Comparison of ENCODE assay signal across 8 cellular contexts in the genomic region with DNA sequence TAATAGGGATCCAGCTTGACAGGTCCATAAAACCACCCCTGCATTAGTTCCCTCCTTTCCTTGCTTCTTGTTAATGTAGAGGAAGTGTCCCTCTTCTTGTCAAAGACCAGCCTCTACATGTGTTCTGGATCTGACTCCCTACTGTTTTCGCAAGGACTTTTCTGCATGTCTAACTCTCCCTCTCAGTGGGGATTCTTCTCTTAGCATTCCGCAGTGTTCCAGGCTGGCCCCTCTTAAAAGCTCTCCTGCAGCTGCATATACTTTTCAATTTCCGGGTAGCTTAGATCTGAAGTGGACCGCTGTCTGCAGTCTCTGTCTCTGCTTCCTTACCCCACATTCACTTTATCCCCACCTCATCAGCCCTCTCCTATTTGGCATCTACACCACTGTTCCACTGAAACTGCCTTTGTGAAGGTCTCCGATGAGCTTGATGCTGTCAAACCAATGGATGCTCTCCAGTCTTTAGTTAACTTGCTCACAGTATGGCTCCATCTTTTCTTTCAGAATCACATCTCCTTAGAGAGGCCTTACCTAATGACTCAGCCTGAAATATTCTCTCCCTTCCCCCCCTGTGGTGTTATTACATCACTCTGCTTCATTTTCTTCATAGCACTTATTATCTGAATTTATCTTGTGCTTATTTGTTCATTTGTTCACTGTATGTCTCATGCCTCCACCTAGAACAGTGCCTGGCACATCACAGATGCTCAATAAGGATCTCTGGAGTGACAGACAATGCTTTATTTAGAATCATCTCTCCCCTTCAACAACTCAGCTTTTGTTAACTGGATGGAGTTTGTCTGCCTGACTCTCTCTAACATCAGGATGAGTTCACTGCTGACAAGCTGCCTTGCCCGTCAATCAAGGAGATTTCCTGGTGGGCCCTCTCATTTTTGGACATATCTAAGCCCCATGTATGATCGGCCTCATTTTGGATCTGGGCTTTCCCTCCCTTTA.
DNase-seq lines count a peak whose midpoint lies in the region; ATAC-seq, FAIRE-seq and TF ChIP-seq lines count a peak whose summit lies in the region.

No MANE protein-coding gene starts in this region.

- H4K12ac ChIP-seq in trophoblast cell (ENCODE audit: low read depth, low read length), result peak overlapping the region; percentile 43

- no peak overlapping the region for H3K9ac ChIP-seq in trophoblast cell (ENCODE audit: low read length)

- H2BK120ac ChIP-seq in trophoblast cell (ENCODE audit: insufficient read depth, low read length, poor library complexity), result peak overlapping the region; percentile 14

- peak overlapping the region; percentile 60 for H2BK12ac ChIP-seq in trophoblast cell (ENCODE audit: low read length)

- H3K79me2 ChIP-seq in trophoblast cell (ENCODE audit: control insufficient read depth, insufficient read depth, low read length, poor library complexity), result no peaks in the 10 kb centered on the region

- H3K4me1 Mint-ChIP-seq in nephron progenitor cell, result peaks cover 13% of the 10 kb centered on the region

- no peaks in the 10 kb centered on the region for H3K9me3 ChIP-seq in trophoblast cell (ENCODE audit: insufficient read depth, low read depth, low read length)

- peak overlapping the region; percentile 56 for H3K14ac ChIP-seq in trophoblast cell (ENCODE audit: low read length)

- H3K27ac ChIP-seq in coronary artery (peak overlapping the region; percentile 25 to 80), trophoblast cell (ENCODE audit: low read depth, low read length) (peak overlapping the region; percentile 95)

- H2BK5ac ChIP-seq in trophoblast cell (ENCODE audit: low read depth, low read length, poor library complexity), result peak overlapping the region; percentile 93

- no peaks in the 10 kb centered on the region for H3K27me3 Mint-ChIP-seq in nephron progenitor cell (ENCODE audit: low read depth, poor library complexity)

- H3K4ac ChIP-seq in trophoblast cell (ENCODE audit: low read depth, low read length), result no peak overlapping the region

- H3K4me1 ChIP-seq in trophoblast cell (ENCODE audit: control insufficient read depth in 1 of 2, insufficient read depth in 2 of 2, low read length in 2 of 2), result peaks cover 3 to 25% of the 10 kb centered on the region in 2 experiments

- peak overlapping the region; percentile 21 for H3K4me2 ChIP-seq in trophoblast cell (ENCODE audit: low read length)

- H2AK5ac ChIP-seq in trophoblast cell (ENCODE audit: low read length), result no peak overlapping the region

- no CpG with 5 or more reads among the region's 7 CpGs for WGBS in trophoblast cell (ENCODE audit: extremely low coverage, insufficient coverage, insufficient read length)

- no peak overlapping the region for H3K27ac Mint-ChIP-seq in nephron progenitor cell

- H2AFZ ChIP-seq in trophoblast cell (ENCODE audit: insufficient read depth, low read length, poor library complexity), result no peak overlapping the region

- H4K91ac ChIP-seq in trophoblast cell (ENCODE audit: low read depth, low read length), result peak overlapping the region; percentile 93

- H3K9me3 Mint-ChIP-seq in nephron progenitor cell, result peaks cover 18% of the 10 kb centered on the region

- no peaks in the 10 kb centered on the region for H3K36me3 ChIP-seq in trophoblast cell (ENCODE audit: control insufficient read depth in 1 of 2, insufficient read depth in 2 of 2, low read length in 2 of 2)

- peak; percentile 30 for ATAC-seq in GM18502 (IDR thresholded peaks at IDR 0.05; ENCODE audit: poor library complexity, unreplicated experiment)
- no peak for ATAC-seq in HG02763 (IDR thresholded peaks at IDR 0.05; ENCODE audit: unreplicated experiment)
- no peak for ATAC-seq in HG03378 (IDR thresholded peaks at IDR 0.05; ENCODE audit: unreplicated experiment)

- H3K23ac ChIP-seq in trophoblast cell (ENCODE audit: low read length), result no peak overlapping the region

- H3K27me3 ChIP-seq in trophoblast cell (ENCODE audit: insufficient read depth, low read length), result no peaks in the 10 kb centered on the region

- no peak overlapping the region for H3K4me3 ChIP-seq in coronary artery
- no peak overlapping the region for H3K4me3 ChIP-seq in trophoblast cell (ENCODE audit: low read depth, low read length)

- no peak for FAIRE-seq in frontal cortex (lab: Jason Lieb, UNC)

- H4K8ac ChIP-seq in trophoblast cell (ENCODE audit: low read depth, low read length), result no peak overlapping the region

- peak; percentile 42 for DNase-seq in M059J (ENCODE audit: low read depth)
- DNase-seq in coronary artery (ENCODE audit: low spot score), result no peak
- peak; percentile 65 to 88 for DNase-seq in trophoblast cell
- DNase-seq in frontal cortex (ENCODE audit: low spot score in 2 of 2), result no peak
- DNase-seq in nephron progenitor cell, result no peak

- H3K79me1 ChIP-seq in trophoblast cell (ENCODE audit: low read length), result peaks cover 19% of the 10 kb centered on the region

- H3K36me3 Mint-ChIP-seq in nephron progenitor cell (ENCODE audit: low read depth), result peaks cover 12% of the 10 kb centered on the region

- TF ChIP-seq CTCF in coronary artery (IDR thresholded peaks at IDR 0.05), result no peak
- TF ChIP-seq CTCF in nephron progenitor cell (IDR thresholded peaks at IDR 0.05), result no peak

- H3K18ac ChIP-seq in trophoblast cell (ENCODE audit: low read length), result no peak overlapping the region

- no peak overlapping the region for H3K4me3 Mint-ChIP-seq in nephron progenitor cell

Comparison
In these comparisons a context has a peak if more than half of its experiments do, and no peak if none do; other contexts are left out.
1. DNase-seq: peak in M059J (single experiment) and trophoblast cell (2 of 2); none in coronary artery (single experiment), frontal cortex (0 of 2) and nephron progenitor cell (single experiment).